In the genomic region with DNA sequence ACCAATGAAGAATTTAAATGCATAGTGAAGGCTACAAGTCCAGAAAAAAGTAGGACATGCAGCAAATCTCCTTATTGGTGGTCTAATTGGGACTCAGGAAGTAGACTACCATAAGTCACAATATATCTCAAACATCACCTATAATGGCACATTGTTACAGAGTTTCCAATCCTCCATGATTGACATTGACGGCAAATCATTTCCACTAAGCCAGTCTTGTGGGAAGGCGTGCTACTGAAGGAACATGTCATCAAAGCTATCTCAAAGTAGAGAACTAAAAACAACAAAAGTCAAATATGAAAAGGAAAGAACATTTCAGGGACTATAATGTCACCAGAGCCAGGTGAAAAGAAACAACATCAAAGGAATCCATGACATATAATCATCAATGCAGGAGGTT, we compare ENCODE assay signal across 37 cellular contexts.
"Had no signal": no experiment of that assay in that cellular context is flagged by ENCODE, and none has a peak within 500 bp of the region (broad histone marks: within the 10 kb centered on the region; RNA-seq: fewer than 3 reads in every experiment).

No MANE protein-coding gene starts in this region.

- H3K36me3 ChIP-seq: adrenal gland, ascending aorta, brain microvascular endothelial cell, breast epithelium, cardiac muscle cell had no signal

- H3K27ac ChIP-seq: adrenal gland, ascending aorta, body of pancreas, brain microvascular endothelial cell, breast epithelium, cardiac muscle cell had no signal

- DNase-seq: activated effector memory CD4-positive, alpha-beta T cell treated with Interleukin-2 at 50 U/mL for 16 hours; activated gamma-delta T cell; activated gamma-delta T cell treated with Interleukin-2 at 50 U/mL for 16 hours; activated naive CD4-positive, alpha-beta T cell; activated naive CD4-positive, alpha-beta T cell treated with anti-CD3 and anti-CD28 coated beads for 36 hours; activated naive CD4-positive, alpha-beta T cell treated with anti-CD3 and anti-CD28 coated beads, Interleukin-2, amount 10 ng/mL, durations not matched to agents 7 days and 5 days; activated naive CD4-positive, alpha-beta T cell treated with anti-CD3 and anti-CD28 coated beads, Interleukin-2, amount 50 U/mL, for 16 hours; activated naive CD4-positive, alpha-beta T cell treated with Interleukin-2 at 50 U/mL for 16 hours; activated naive CD8-positive, alpha-beta T cell treated with anti-CD3 and anti-CD28 coated beads for 36 hours; activated naive CD8-positive, alpha-beta T cell treated with anti-CD3 and anti-CD28 coated beads, Interleukin-2, amount 10 ng/mL, durations not matched to agents 7 days and 5 days; activated naive CD8-positive, alpha-beta T cell treated with anti-CD3 and anti-CD28 coated beads, Interleukin-2, amount 50 U/mL, for 24 hours; activated T-cell treated with anti-CD3 and anti-CD28 coated beads, Interleukin-2, amount 50 U/mL, for 1 hour; activated T-cell treated with anti-CD3 and anti-CD28 coated beads, Interleukin-2, amount 50 U/mL, for 24 hours; activated T-cell treated with anti-CD3 and anti-CD28 coated beads, Interleukin-2, amount 50 U/mL, for 4 hours; activated T-cell treated with anti-CD3 and anti-CD28 coated beads, Interleukin-2, amount 50 U/mL, for 48 hours; activated T-cell treated with anti-CD3 and anti-CD28 coated beads, Interleukin-2, amount 50 U/mL, for 72 hours; adrenal gland; amniotic stem cell; amygdala; anterior cingulate cortex; aorta; body of pancreas; brain microvascular endothelial cell; caudate nucleus; central memory CD4-positive, alpha-beta T cell; cerebellar nuclear complex had no signal

- H3K27me3 Mint-ChIP-seq: activated naive CD4-positive, alpha-beta T cell treated with anti-CD3 and anti-CD28 coated beads, Interleukin-2, amount 10 ng/mL, durations not matched to agents 7 days and 5 days; activated naive CD4-positive, alpha-beta T cell treated with anti-CD3 and anti-CD28 coated beads, Interleukin-2, amount 50 U/mL, for 24 hours; brain had no signal

- H3K27me3 ChIP-seq: adrenal gland, ascending aorta, body of pancreas, brain microvascular endothelial cell, breast epithelium, cardiac muscle cell had no signal

- H3K9me3 ChIP-seq: adrenal gland, ascending aorta, body of pancreas, breast epithelium had no signal

- H3K4me3 ChIP-seq: adrenal gland, ascending aorta, body of pancreas, breast epithelium, cardiac muscle cell had no signal

- H3K36me3 Mint-ChIP-seq: activated naive CD4-positive, alpha-beta T cell treated with anti-CD3 and anti-CD28 coated beads, Interleukin-2, amount 10 ng/mL, durations not matched to agents 7 days and 5 days; activated naive CD4-positive, alpha-beta T cell treated with anti-CD3 and anti-CD28 coated beads, Interleukin-2, amount 50 U/mL, for 24 hours; activated naive CD4-positive, alpha-beta T cell treated with anti-CD3 and anti-CD28 coated beads, Interleukin-2, amount 50 U/mL, for 72 hours; activated naive CD8-positive, alpha-beta T cell; activated naive CD8-positive, alpha-beta T cell treated with anti-CD3 and anti-CD28 coated beads for 36 hours; activated naive CD8-positive, alpha-beta T cell treated with anti-CD3 and anti-CD28 coated beads, Interleukin-2, amount 10 ng/mL, durations not matched to agents 7 days and 5 days had no signal

- H3K9me3 Mint-ChIP-seq: activated naive CD4-positive, alpha-beta T cell treated with anti-CD3 and anti-CD28 coated beads for 36 hours; activated naive CD4-positive, alpha-beta T cell treated with anti-CD3 and anti-CD28 coated beads, Interleukin-2, amount 10 ng/mL, durations not matched to agents 7 days and 5 days; activated naive CD4-positive, alpha-beta T cell treated with anti-CD3 and anti-CD28 coated beads, Interleukin-2, amount 50 U/mL, for 24 hours; activated naive CD4-positive, alpha-beta T cell treated with anti-CD3 and anti-CD28 coated beads, Interleukin-2, amount 50 U/mL, for 72 hours; activated naive CD8-positive, alpha-beta T cell treated with anti-CD3 and anti-CD28 coated beads, Interleukin-2, amount 10 ng/mL, durations not matched to agents 7 days and 5 days; activated naive CD8-positive, alpha-beta T cell treated with anti-CD3 and anti-CD28 coated beads, Interleukin-2, amount 50 U/mL, for 24 hours; activated T-cell treated with anti-CD3 and anti-CD28 coated beads, Interleukin-2, amount 50 U/mL, for 24 hours; activated T-cell treated with anti-CD3 and anti-CD28 coated beads, Interleukin-2, amount 50 U/mL, for 4 hours; activated T-helper 1 cell treated with anti-CD3 and anti-CD28 coated beads, Interleukin-12 subunit alpha, Interleukin-12 subunit beta, Interleukin-2, Interleukin-4 antibody, amounts not matched to agents 30 ng/mL and 10 ng/mL and 1 ng/mL, durations not matched to agents 14 hours and 24 hours and 36 hours; activated T-helper 2 cell treated with anti-CD3 and anti-CD28 coated beads, Interferon-gamma antibody, Interleukin-2, Interleukin-4, amounts not matched to agents 10 μg/mL and 5 μg/mL and 100 μg/mL, durations not matched to agents 14 hours and 24 hours and 36 hours had no signal

- H3K27ac Mint-ChIP-seq: activated naive CD4-positive, alpha-beta T cell treated with anti-CD3 and anti-CD28 coated beads for 36 hours; activated naive CD4-positive, alpha-beta T cell treated with anti-CD3 and anti-CD28 coated beads, Interleukin-2, amount 10 ng/mL, durations not matched to agents 7 days and 5 days; activated naive CD4-positive, alpha-beta T cell treated with anti-CD3 and anti-CD28 coated beads, Interleukin-2, amount 50 U/mL, for 24 hours; activated naive CD4-positive, alpha-beta T cell treated with anti-CD3 and anti-CD28 coated beads, Interleukin-2, amount 50 U/mL, for 72 hours; activated naive CD8-positive, alpha-beta T cell; activated naive CD8-positive, alpha-beta T cell treated with anti-CD3 and anti-CD28 coated beads for 36 hours; activated naive CD8-positive, alpha-beta T cell treated with anti-CD3 and anti-CD28 coated beads, Interleukin-2, amount 10 ng/mL, durations not matched to agents 7 days and 5 days; activated naive CD8-positive, alpha-beta T cell treated with anti-CD3 and anti-CD28 coated beads, Interleukin-2, amount 50 U/mL, for 24 hours; activated T-cell treated with anti-CD3 and anti-CD28 coated beads, Interleukin-2, amount 50 U/mL, for 24 hours; activated T-cell treated with anti-CD3 and anti-CD28 coated beads, Interleukin-2, amount 50 U/mL, for 72 hours; activated T-helper 1 cell treated with anti-CD3 and anti-CD28 coated beads, Interleukin-12 subunit alpha, Interleukin-12 subunit beta, Interleukin-2, Interleukin-4 antibody, amounts not matched to agents 30 ng/mL and 10 ng/mL and 1 ng/mL, durations not matched to agents 14 hours and 24 hours and 36 hours; activated T-helper 17 cell treated with anti-CD3 and anti-CD28 coated beads, Interleukin-2, amount 50 U/mL, for 72 hours; activated T-helper 2 cell treated with anti-CD3 and anti-CD28 coated beads, Interferon-gamma antibody, Interleukin-2, Interleukin-4, amounts not matched to agents 10 μg/mL and 5 μg/mL and 100 μg/mL, durations not matched to agents 14 hours and 24 hours and 36 hours had no signal

- ATAC-seq: activated naive CD4-positive, alpha-beta T cell treated with anti-CD3 and anti-CD28 coated beads, Interleukin-2, amount 50 U/mL, for 72 hours; activated naive CD8-positive, alpha-beta T cell treated with anti-CD3 and anti-CD28 coated beads, Interleukin-2, amount 50 U/mL, for 24 hours; activated T-cell treated with anti-CD3 and anti-CD28 coated beads, Interleukin-2, amount 50 U/mL, for 4 hours; activated T-cell treated with anti-CD3 and anti-CD28 coated beads, Interleukin-2, amount 50 U/mL, for 72 hours; activated T-helper 17 cell treated with anti-CD3 and anti-CD28 coated beads, Interleukin-2, amount 50 U/mL, for 72 hours; body of pancreas had no signal

- H3K4me1 Mint-ChIP-seq: activated naive CD4-positive, alpha-beta T cell treated with anti-CD3 and anti-CD28 coated beads, Interleukin-2, amount 10 ng/mL, durations not matched to agents 7 days and 5 days; activated naive CD4-positive, alpha-beta T cell treated with anti-CD3 and anti-CD28 coated beads, Interleukin-2, amount 50 U/mL, for 24 hours; activated naive CD8-positive, alpha-beta T cell treated with anti-CD3 and anti-CD28 coated beads for 36 hours; activated naive CD8-positive, alpha-beta T cell treated with anti-CD3 and anti-CD28 coated beads, Interleukin-2, amount 10 ng/mL, durations not matched to agents 7 days and 5 days; activated naive CD8-positive, alpha-beta T cell treated with anti-CD3 and anti-CD28 coated beads, Interleukin-2, amount 50 U/mL, for 24 hours; activated T-helper 17 cell treated with anti-CD3 and anti-CD28 coated beads, Interleukin-2, amount 50 U/mL, for 72 hours; central memory CD8-positive, alpha-beta T cell had no signal

- H3K4me3 Mint-ChIP-seq: activated naive CD4-positive, alpha-beta T cell treated with anti-CD3 and anti-CD28 coated beads for 36 hours; activated naive CD4-positive, alpha-beta T cell treated with anti-CD3 and anti-CD28 coated beads, Interleukin-2, amount 10 ng/mL, durations not matched to agents 7 days and 5 days; activated naive CD4-positive, alpha-beta T cell treated with anti-CD3 and anti-CD28 coated beads, Interleukin-2, amount 50 U/mL, for 24 hours; activated naive CD8-positive, alpha-beta T cell; activated naive CD8-positive, alpha-beta T cell treated with anti-CD3 and anti-CD28 coated beads for 36 hours; activated naive CD8-positive, alpha-beta T cell treated with anti-CD3 and anti-CD28 coated beads, Interleukin-2, amount 10 ng/mL, durations not matched to agents 7 days and 5 days; activated naive CD8-positive, alpha-beta T cell treated with anti-CD3 and anti-CD28 coated beads, Interleukin-2, amount 50 U/mL, for 24 hours; activated T-cell treated with anti-CD3 and anti-CD28 coated beads, Interleukin-2, amount 50 U/mL, for 24 hours; activated T-cell treated with anti-CD3 and anti-CD28 coated beads, Interleukin-2, amount 50 U/mL, for 4 hours; activated T-cell treated with anti-CD3 and anti-CD28 coated beads, Interleukin-2, amount 50 U/mL, for 72 hours; activated T-helper 1 cell treated with anti-CD3 and anti-CD28 coated beads, Interleukin-12 subunit alpha, Interleukin-12 subunit beta, Interleukin-2, Interleukin-4 antibody, amounts not matched to agents 30 ng/mL and 10 ng/mL and 1 ng/mL, durations not matched to agents 14 hours and 24 hours and 36 hours; activated T-helper 17 cell treated with anti-CD3 and anti-CD28 coated beads, Interleukin-2, amount 50 U/mL, for 72 hours; brain; central memory CD8-positive, alpha-beta T cell had no signal

- H3K4me1 ChIP-seq: body of pancreas, breast epithelium had no signal
